In genomic region chr2:205766765-205767359, GRCh38 we compare ENCODE assay signal across 8 cellular contexts.
DNase-seq lines count a peak whose midpoint lies in the region; ATAC-seq and TF ChIP-seq lines count a peak whose summit lies in the region.

No MANE protein-coding gene starts in this region.

- H3K27ac Mint-ChIP-seq in CD8-positive, alpha-beta memory T cell, result no peak overlapping the region

- POLR2A ChIA-PET in CD8-positive, alpha-beta memory T cell (lab: Charles Lee), result no interaction called here

- no peak overlapping the region for H3K9ac ChIP-seq in liver (ENCODE audit: low read depth in 1 of 2, low read length in 2 of 2)

- peak in 4 of 5 donors; percentile 8 to 54 (median 22) for DNase-seq in CD8-positive, alpha-beta memory T cell
- peak; percentile 46 for DNase-seq in NCI-H146 (lab: John Stamatoyannopoulos, UW)
- peak; percentile 66 for DNase-seq in WERI-Rb-1
- peak; percentile 50 for DNase-seq in cerebellum (ENCODE audit: low spot score)
- DNase-seq in stimulated activated CD8-positive, alpha-beta memory T cell treated with anti-CD3 and anti-CD28 coated beads, Interleukin-15, amount 100 ng/mL, for 1 hour (ENCODE audit: low read depth), result peak; percentile 27

- TF ChIP-seq RAD21 in liver (IDR thresholded peaks at IDR 0.05), result peak; percentile 79 to 84

- no peak overlapping the region for H3K27ac ChIP-seq in CD8-positive, alpha-beta memory T cell (ENCODE audit: low read depth, low read length)
- peak overlapping the region; percentile 39; the same call in 1 of the 2 replicates for H3K27ac ChIP-seq in WERI-Rb-1
- no peak overlapping the region for H3K27ac ChIP-seq in liver (ENCODE audit: low read depth in 1 of 2, low read length in 2 of 2)

- peaks cover 5% of the 10 kb centered on the region for H3K4me1 ChIP-seq in CD8-positive, alpha-beta memory T cell (ENCODE audit: insufficient read depth, low read length)
- peaks cover 0 to 2% (median 0%) of the 10 kb centered on the region in 4 donors for H3K4me1 ChIP-seq in liver (ENCODE audit: control insufficient read depth in 4 of 4, insufficient read depth in 4 of 4, low read length in 3 of 4)

- ATAC-seq in GM19452 (IDR thresholded peaks at IDR 0.05; ENCODE audit: unreplicated experiment), result peak; percentile 63
- no peak for ATAC-seq in HG02763 (IDR thresholded peaks at IDR 0.05; ENCODE audit: unreplicated experiment)

- H3K36me3 Mint-ChIP-seq in CD8-positive, alpha-beta memory T cell, result no peaks in the 10 kb centered on the region

- peaks cover 0 to 11% (median 5%) of the 10 kb centered on the region in 3 donors for H3K4me1 Mint-ChIP-seq in CD8-positive, alpha-beta memory T cell

- TF ChIP-seq CTCF in WERI-Rb-1 (IDR thresholded peaks at IDR 0.05; ENCODE audit: low read depth, low read length) (peak; percentile 77), liver (IDR thresholded peaks at IDR 0.05; ENCODE audit: low read depth, low read length, missing input control) (peak; percentile 82)

- H3K9me3 Mint-ChIP-seq in CD8-positive, alpha-beta memory T cell, result no peaks in the 10 kb centered on the region

- CTCF ChIA-PET in CD8-positive, alpha-beta memory T cell (lab: Charles Lee), result interaction anchor here (1.1 kb wide), 1 partner anchor 42 kb away, joined by 3 read pairs; no protein-coding TSS in a partner anchor

- no peaks in the 10 kb centered on the region for H3K36me3 ChIP-seq in CD8-positive, alpha-beta memory T cell (ENCODE audit: insufficient read depth, low read length)
- H3K36me3 ChIP-seq in WERI-Rb-1 (peaks cover 9% of the 10 kb centered on the region; the same call in 1 of the 2 replicates), liver (ENCODE audit: control insufficient read depth in 4 of 4, insufficient read depth in 3 of 4, low read depth in 1 of 4, low read length in 3 of 4) (no peaks in the 10 kb centered on the region)

- H3K27me3 ChIP-seq in CD8-positive, alpha-beta memory T cell (ENCODE audit: insufficient read depth, low read length, poor library complexity, severe bottlenecking), result no peaks in the 10 kb centered on the region
- H3K27me3 ChIP-seq in WERI-Rb-1 (ENCODE audit: insufficient read depth, low read depth, severe bottlenecking) (no peaks in the 10 kb centered on the region), liver (ENCODE audit: control insufficient read depth in 4 of 4, insufficient read depth in 4 of 4, low read length in 3 of 4) (peaks cover 0 to 6% (median 2%) of the 10 kb centered on the region in 4 donors)

- no peaks in the 10 kb centered on the region for H3K9me3 ChIP-seq in CD8-positive, alpha-beta memory T cell (ENCODE audit: low read length)
- H3K9me3 ChIP-seq in WERI-Rb-1 (ENCODE audit: severe bottlenecking) (no peaks in the 10 kb centered on the region), liver (ENCODE audit: control insufficient read depth in 4 of 4, low read length in 3 of 4) (no peaks in the 10 kb centered on the region)

- 15% methylated on average over 9 of the region's 9 CpGs for WGBS in liver

- no peak overlapping the region for H3K4me3 ChIP-seq in CD8-positive, alpha-beta memory T cell (ENCODE audit: low read length)
- no peak overlapping the region for H3K4me3 ChIP-seq in WERI-Rb-1 (ENCODE audit: low read depth, low read length)
- no peak overlapping the region for H3K4me3 ChIP-seq in liver (ENCODE audit: low read depth in 1 of 3, low read length in 3 of 3)

- peaks cover 8 to 47% of the 10 kb centered on the region in 2 donors for H3K27me3 Mint-ChIP-seq in CD8-positive, alpha-beta memory T cell

- H3K4me3 Mint-ChIP-seq in CD8-positive, alpha-beta memory T cell, result no peak overlapping the region

TF ChIP-seq in liver, 16 proteins besides CTCF, POLR2A, EP300 and RAD21:
- TF ChIP-seq NR2F2 (IDR thresholded peaks at IDR 0.05), result no peak
- no peak for TF ChIP-seq FOXA2 (IDR thresholded peaks at IDR 0.05)
- no peak for TF ChIP-seq HNF4G (IDR thresholded peaks at IDR 0.05)
